11 cellular contexts compared by ENCODE assay signal in the genomic region with DNA sequence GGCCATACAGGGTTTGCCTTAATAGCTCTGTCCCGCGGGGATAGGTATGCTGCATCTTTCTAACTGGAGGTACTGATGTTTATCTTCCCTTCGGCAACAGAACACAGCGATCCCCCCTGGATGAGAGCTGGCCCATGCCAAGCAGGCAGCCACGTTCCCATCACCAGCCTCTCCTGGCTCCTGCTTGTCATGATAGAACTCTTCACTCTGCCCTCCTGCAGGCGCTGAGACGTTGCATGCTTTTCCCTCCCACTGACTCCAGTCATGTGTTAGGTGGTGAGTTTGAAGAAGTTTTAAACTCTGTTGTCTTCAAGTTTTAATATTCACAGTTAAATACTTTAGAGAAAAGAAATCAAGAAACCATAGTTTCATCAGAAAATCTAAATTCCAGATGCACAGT. TPM values are rescaled to one million over a fixed set of nuclear protein-coding genes. Genes with fewer than 3 reads are reported as not detected.
DNase-seq lines count a peak whose midpoint lies in the region; TF ChIP-seq lines count a peak whose summit lies in the region.
"Had no signal": no experiment of that assay in that cellular context is flagged by ENCODE, and none has a peak within 500 bp of the region (broad histone marks: within the 10 kb centered on the region; RNA-seq: fewer than 3 reads in every experiment).

No MANE protein-coding gene starts in this region.

- DNase-seq in activated naive CD4-positive, alpha-beta T cell treated with anti-CD3 and anti-CD28 coated beads, Interleukin-2, amount 50 U/mL, for 16 hours, result no peak
- no peak for DNase-seq in hepatocyte (ENCODE audit: low spot score)
- DNase-seq in thyroid gland, result peak; percentile 48 to 51
- no peak for DNase-seq in Ammon's horn (ENCODE audit: low spot score)
- no peak for DNase-seq in stimulated activated CD8-positive, alpha-beta memory T cell treated with anti-CD3 and anti-CD28 coated beads, Interleukin-4, amount 100 ng/mL, for 48 hours
- DNase-seq: CD4-positive, CD25-positive, alpha-beta regulatory T cell; GF-D8 had no signal

- 90% methylated on average over 7 of the region's 7 CpGs for WGBS in hepatocyte (ENCODE audit: low lambda C conversion rate, missing lambda C conversion rate)
- WGBS in thyroid gland, 2 donors, result 51 to 55% methylated on average over 7 of the region's 7 CpGs

- H3K27me3 ChIP-seq in hepatocyte (no peaks in the 10 kb centered on the region), thyroid gland (no peaks in the 10 kb centered on the region)
- H3K27me3 ChIP-seq: BLaER1 treated with 17β-estradiol and CSF1 and Interleukin-3, amounts not matched to agents 10 nM and 100 nM had no signal

- no peaks in the 10 kb centered on the region for H3K27me3 Mint-ChIP-seq in activated naive CD4-positive, alpha-beta T cell treated with anti-CD3 and anti-CD28 coated beads, Interleukin-2, amount 50 U/mL, for 24 hours
- H3K27me3 Mint-ChIP-seq: CD4-positive, CD25-positive, alpha-beta regulatory T cell had no signal

- no peak overlapping the region for H3K4me3 Mint-ChIP-seq in activated naive CD4-positive, alpha-beta T cell treated with anti-CD3 and anti-CD28 coated beads, Interleukin-2, amount 50 U/mL, for 24 hours
- H3K4me3 Mint-ChIP-seq: CD4-positive, CD25-positive, alpha-beta regulatory T cell had no signal

- TF ChIP-seq CTCF in HEK293 (tag by site-specific recombination; IDR thresholded peaks at IDR 0.05) (no peak), hepatocyte (IDR thresholded peaks at IDR 0.05; ENCODE audit: poor library complexity) (no peak), thyroid gland (IDR thresholded peaks at IDR 0.05) (no peak)

- intact Hi-C loops in thyroid gland (cut with DNase I), result no loop called here

- no peaks in the 10 kb centered on the region for H3K9me3 ChIP-seq in HEK293 (ENCODE audit: control insufficient read depth, insufficient read depth, low read depth, low read length)
- no peaks in the 10 kb centered on the region for H3K9me3 ChIP-seq in hepatocyte (ENCODE audit: low read depth)
- no peaks in the 10 kb centered on the region for H3K9me3 ChIP-seq in thyroid gland

- H4K20me1 ChIP-seq in hepatocyte (ENCODE audit: insufficient read depth, poor library complexity, severe bottlenecking), result peaks cover 14% of the 10 kb centered on the region

- peak overlapping the region; percentile 21 for H3K4me2 ChIP-seq in hepatocyte
- H3K4me2 ChIP-seq: BLaER1 treated with 17β-estradiol and CSF1 and Interleukin-3, amounts not matched to agents 10 nM and 100 nM had no signal

- H3K27ac ChIP-seq in HEK293 (ENCODE audit: extremely low read depth, low read depth, low read length) (no peak overlapping the region), hepatocyte (peak overlapping the region; percentile 65), thyroid gland (no peak overlapping the region)
- H3K27ac ChIP-seq: 22Rv1; BLaER1 treated with 17β-estradiol and CSF1 and Interleukin-3, amounts not matched to agents 10 nM and 100 nM had no signal

- H3K9me2 ChIP-seq in hepatocyte (replicated peaks; ENCODE audit: insufficient read depth), result no peaks in the 10 kb centered on the region

- peak overlapping the region; percentile 14 for H3K27ac Mint-ChIP-seq in activated naive CD4-positive, alpha-beta T cell treated with anti-CD3 and anti-CD28 coated beads, Interleukin-2, amount 50 U/mL, for 24 hours

- H3K36me3 ChIP-seq in HEK293 (ENCODE audit: control insufficient read depth in 2 of 2, insufficient read depth in 1 of 2, low read length in 2 of 2) (no peaks in the 10 kb centered on the region), hepatocyte (replicated peaks; ENCODE audit: insufficient read depth, low read depth) (no peaks in the 10 kb centered on the region), thyroid gland (no peaks in the 10 kb centered on the region)

- no peak for TF ChIP-seq POLR2A in thyroid gland (IDR thresholded peaks at IDR 0.05)

- CTCF ChIA-PET in HEK293 (lab: Yijun Ruan, JAX), result interaction anchor here (0.5 to 1.6 kb wide), 3 partner anchors 37 to 285 kb away, joined by 3 to 5 read pairs (median 3); no protein-coding TSS in a partner anchor

- H3K4me1 ChIP-seq in HEK293 (ENCODE audit: control insufficient read depth, insufficient read depth, low read length) (peaks cover 4% of the 10 kb centered on the region; the same call in 1 of the 2 replicates), hepatocyte (ENCODE audit: insufficient read depth) (peaks cover 24% of the 10 kb centered on the region), thyroid gland (peaks cover 0 to 9% of the 10 kb centered on the region in 2 donors)

- H3K4me3 ChIP-seq in HEK293 (ENCODE audit: low read depth, low read length) (no peak overlapping the region), hepatocyte (no peak overlapping the region), thyroid gland (replicated peaks in 1 of 3) (no peak overlapping the region)
- H3K4me3 ChIP-seq: BLaER1 treated with 17β-estradiol and CSF1 and Interleukin-3, amounts not matched to agents 10 nM and 100 nM had no signal

- H3K79me2 ChIP-seq in hepatocyte, result peaks cover 64% of the 10 kb centered on the region

- POLR2A ChIA-PET in HEK293 (lab: Yijun Ruan, JAX), result no interaction called here

- peaks cover 28% of the 10 kb centered on the region for H3K4me1 Mint-ChIP-seq in activated naive CD4-positive, alpha-beta T cell treated with anti-CD3 and anti-CD28 coated beads, Interleukin-2, amount 50 U/mL, for 24 hours

- no peaks in the 10 kb centered on the region for H3K9me3 Mint-ChIP-seq in activated naive CD4-positive, alpha-beta T cell treated with anti-CD3 and anti-CD28 coated beads, Interleukin-2, amount 50 U/mL, for 24 hours
- H3K9me3 Mint-ChIP-seq: CD4-positive, CD25-positive, alpha-beta regulatory T cell had no signal

- peaks cover 9% of the 10 kb centered on the region for H3K36me3 Mint-ChIP-seq in activated naive CD4-positive, alpha-beta T cell treated with anti-CD3 and anti-CD28 coated beads, Interleukin-2, amount 50 U/mL, for 24 hours

- H2AFZ ChIP-seq in hepatocyte, result no peak overlapping the region

TF ChIP-seq in HEK293, 187 proteins besides CTCF, POLR2A, EP300 and RAD21:
- TF ChIP-seq ZNF394 (tag by site-specific recombination; IDR thresholded peaks at IDR 0.05; ENCODE audit: borderline replicate concordance) (no peak), ZNF560 (tag by site-specific recombination; IDR thresholded peaks at IDR 0.05; ENCODE audit: borderline replicate concordance) (no peak), ZNF768 (tag by site-specific recombination; IDR thresholded peaks at IDR 0.05) (no peak), GLIS1 (tag by site-specific recombination; IDR thresholded peaks at IDR 0.05) (peak; percentile 15; the same call in 1 of the 2 replicates)
- TF ChIP-seq, protein P1, sequence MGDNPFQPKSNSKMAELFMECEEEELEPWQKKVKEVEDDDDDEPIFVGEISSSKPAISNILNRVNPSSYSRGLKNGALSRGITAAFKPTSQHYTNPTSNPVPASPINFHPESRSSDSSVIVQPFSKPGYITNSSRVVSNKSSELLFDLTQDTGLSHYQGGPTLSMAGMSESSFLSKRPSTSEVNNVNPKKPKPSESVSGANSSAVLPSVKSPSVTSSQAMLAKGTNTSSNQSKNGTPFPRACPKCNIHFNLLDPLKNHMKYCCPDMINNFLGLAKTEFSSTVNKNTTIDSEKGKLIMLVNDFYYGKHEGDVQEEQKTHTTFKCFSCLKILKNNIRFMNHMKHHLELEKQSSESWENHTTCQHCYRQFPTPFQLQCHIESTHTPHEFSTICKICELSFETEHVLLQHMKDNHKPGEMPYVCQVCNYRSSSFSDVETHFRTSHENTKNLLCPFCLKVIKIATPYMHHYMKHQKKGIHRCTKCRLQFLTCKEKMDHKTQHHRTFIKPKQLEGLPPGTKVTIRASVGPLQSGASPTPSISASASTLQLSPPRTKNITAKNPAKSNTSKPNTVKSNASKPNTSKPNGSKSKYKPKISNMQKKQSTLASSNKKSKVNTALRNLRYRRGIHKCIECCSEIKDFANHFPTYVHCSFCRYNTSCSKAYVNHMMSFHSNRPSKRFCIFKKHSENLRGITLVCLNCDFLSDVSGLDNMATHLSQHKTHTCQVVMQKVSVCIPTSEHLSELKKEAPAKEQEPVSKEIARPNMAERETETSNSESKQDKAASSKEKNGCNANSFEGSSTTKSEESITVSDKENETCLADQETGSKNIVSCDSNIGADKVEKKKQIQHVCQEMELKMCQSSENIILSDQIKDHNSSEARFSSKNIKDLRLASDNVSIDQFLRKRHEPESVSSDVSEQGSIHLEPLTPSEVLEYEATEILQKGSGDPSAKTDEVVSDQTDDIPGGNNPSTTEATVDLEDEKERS (tag by site-specific recombination; IDR thresholded peaks at IDR 0.05), result no peak
- TF ChIP-seq, protein P2, sequence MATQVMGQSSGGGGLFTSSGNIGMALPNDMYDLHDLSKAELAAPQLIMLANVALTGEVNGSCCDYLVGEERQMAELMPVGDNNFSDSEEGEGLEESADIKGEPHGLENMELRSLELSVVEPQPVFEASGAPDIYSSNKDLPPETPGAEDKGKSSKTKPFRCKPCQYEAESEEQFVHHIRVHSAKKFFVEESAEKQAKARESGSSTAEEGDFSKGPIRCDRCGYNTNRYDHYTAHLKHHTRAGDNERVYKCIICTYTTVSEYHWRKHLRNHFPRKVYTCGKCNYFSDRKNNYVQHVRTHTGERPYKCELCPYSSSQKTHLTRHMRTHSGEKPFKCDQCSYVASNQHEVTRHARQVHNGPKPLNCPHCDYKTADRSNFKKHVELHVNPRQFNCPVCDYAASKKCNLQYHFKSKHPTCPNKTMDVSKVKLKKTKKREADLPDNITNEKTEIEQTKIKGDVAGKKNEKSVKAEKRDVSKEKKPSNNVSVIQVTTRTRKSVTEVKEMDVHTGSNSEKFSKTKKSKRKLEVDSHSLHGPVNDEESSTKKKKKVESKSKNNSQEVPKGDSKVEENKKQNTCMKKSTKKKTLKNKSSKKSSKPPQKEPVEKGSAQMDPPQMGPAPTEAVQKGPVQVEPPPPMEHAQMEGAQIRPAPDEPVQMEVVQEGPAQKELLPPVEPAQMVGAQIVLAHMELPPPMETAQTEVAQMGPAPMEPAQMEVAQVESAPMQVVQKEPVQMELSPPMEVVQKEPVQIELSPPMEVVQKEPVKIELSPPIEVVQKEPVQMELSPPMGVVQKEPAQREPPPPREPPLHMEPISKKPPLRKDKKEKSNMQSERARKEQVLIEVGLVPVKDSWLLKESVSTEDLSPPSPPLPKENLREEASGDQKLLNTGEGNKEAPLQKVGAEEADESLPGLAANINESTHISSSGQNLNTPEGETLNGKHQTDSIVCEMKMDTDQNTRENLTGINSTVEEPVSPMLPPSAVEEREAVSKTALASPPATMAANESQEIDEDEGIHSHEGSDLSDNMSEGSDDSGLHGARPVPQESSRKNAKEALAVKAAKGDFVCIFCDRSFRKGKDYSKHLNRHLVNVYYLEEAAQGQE (tag by site-specific recombination; IDR thresholded peaks at IDR 0.05), result no peak

RNA-seq across cellular contexts. Expression of a gene that starts 60.0 kb away (rescaled TPM):
- 15.4 and 17.2 TPM in 2 replicates for total RNA-seq in hepatocyte
- polyA plus RNA-seq in hepatocyte, result 32.1 and 38.0 TPM in 2 replicates
- total RNA-seq in thyroid gland, result 10 to 100 TPM; 15.3 to 19.5 (median 16.7) TPM

Comparison
In these comparisons a context has a peak if more than half of its experiments do, and no peak if none do; other contexts are left out.
1. DNase-seq: peak in thyroid gland (2 of 2); none in activated naive CD4-positive, alpha-beta T cell treated with anti-CD3 and anti-CD28 coated beads, Interleukin-2, amount 50 U/mL, for 16 hours (single experiment), hepatocyte (single experiment), Ammon's horn (single experiment) and stimulated activated CD8-positive, alpha-beta memory T cell treated with anti-CD3 and anti-CD28 coated beads, Interleukin-4, amount 100 ng/mL, for 48 hours (single experiment).